Comparison of ENCODE assay signal across 10 cellular contexts in genomic region chr5:77518304-77518703, GRCh38. TPM values are rescaled to one million over a fixed set of nuclear protein-coding genes. Genes with fewer than 3 reads are reported as not detected.
A peak's percentile ranks its signal among the peaks of the same experiment; 100 is the strongest.
DNase-seq lines count a peak whose midpoint lies in the region; ATAC-seq and TF ChIP-seq lines count a peak whose summit lies in the region.
"Had no signal": no experiment of that assay in that cellular context is flagged by ENCODE, and none has a peak within 500 bp of the region (broad histone marks: within the 10 kb centered on the region; RNA-seq: fewer than 3 reads in every experiment).

No MANE protein-coding gene starts in this region.

- no peaks in the 10 kb centered on the region for H3K79me2 ChIP-seq in fibroblast of lung (ENCODE audit: control insufficient read depth, insufficient read depth, low read length)

- no peak overlapping the region for H3K27ac Mint-ChIP-seq in CD4-positive, alpha-beta T cell
- H3K27ac Mint-ChIP-seq: activated B cell treated with CpG ODN at 0.5 μM for 24 hours had no signal

- peaks cover 13% of the 10 kb centered on the region for H3K27me3 Mint-ChIP-seq in CD4-positive, alpha-beta T cell

- intact Hi-C loops in CD4-positive, alpha-beta T cell (cut with DNase I, micrococcal nuclease): no loop called here

- no peaks in the 10 kb centered on the region for H3K4me1 Mint-ChIP-seq in CD4-positive, alpha-beta T cell (ENCODE audit: low read depth)
- H3K4me1 Mint-ChIP-seq: activated B cell treated with CpG ODN at 0.5 μM for 24 hours had no signal

- TF ChIP-seq POLR2A in tibial nerve (IDR thresholded peaks at IDR 0.05): no peak

- no peak for DNase-seq in CD4-positive, alpha-beta T cell
- DNase-seq in H4 (ENCODE audit: low spot score): peak; percentile 5
- DNase-seq in NCI-H82 (lab: John Stamatoyannopoulos, UW): peak; percentile 68
- DNase-seq in fibroblast of lung (ENCODE audit: low read depth in 2 of 2): peak; percentile 6 to 17
- DNase-seq in inferior parietal cortex (ENCODE audit: extremely low spot score): no peak
- no peak for DNase-seq in stimulated activated CD4-positive, alpha-beta T cell treated with anti-CD3 and anti-CD28 coated beads, Interleukin-4, amount 100 ng/mL, for 24 hours
- no peak for DNase-seq in tibial nerve (ENCODE audit: low spot score in 2 of 2)
- DNase-seq: activated B cell treated with CpG ODN at 0.5 μM for 24 hours, dorsolateral prefrontal cortex had no signal

- TF ChIP-seq CTCF in CD4-positive, alpha-beta T cell (IDR thresholded peaks at IDR 0.05): peak; percentile 31
- TF ChIP-seq CTCF in fibroblast of lung (conservative IDR thresholded peaks at IDR 0.05 in 1 of 2, IDR thresholded peaks at IDR 0.05 in 1 of 2; ENCODE audit: low read depth in 1 of 2, low read length in 2 of 2) (no peak), tibial nerve (IDR thresholded peaks at IDR 0.05) (no peak)

- no peaks in the 10 kb centered on the region for H3K9me3 Mint-ChIP-seq in CD4-positive, alpha-beta T cell
- H3K9me3 Mint-ChIP-seq: activated B cell treated with CpG ODN at 0.5 μM for 24 hours had no signal

- H3K4me1 ChIP-seq in fibroblast of lung (ENCODE audit: control insufficient read depth, extremely low read depth, insufficient read depth, low read length) (no peaks in the 10 kb centered on the region), tibial nerve (no peaks in the 10 kb centered on the region)

- H3K4me3 ChIP-seq in fibroblast of lung (replicated peaks in 1 of 4; ENCODE audit: control extremely low read depth in 1 of 4, insufficient read depth in 1 of 4, low read depth in 3 of 4, low read length in 4 of 4): no peak overlapping the region
- no peak overlapping the region for H3K4me3 ChIP-seq in tibial nerve
- H3K4me3 ChIP-seq: dorsolateral prefrontal cortex had no signal

- no peak for ATAC-seq in CD4-positive, alpha-beta T cell (ENCODE audit: poor library complexity)
- ATAC-seq in HG03565 (IDR thresholded peaks at IDR 0.05; ENCODE audit: unreplicated experiment): no peak

- H3K9me3 ChIP-seq in CD4-positive, alpha-beta T cell (ENCODE audit: control insufficient read depth, low read length): no peaks in the 10 kb centered on the region
- H3K9me3 ChIP-seq in fibroblast of lung (ENCODE audit: control insufficient read depth, insufficient read depth, low read depth, low read length) (no peaks in the 10 kb centered on the region), tibial nerve (no peaks in the 10 kb centered on the region)

- no peak overlapping the region for H2AFZ ChIP-seq in fibroblast of lung (ENCODE audit: low read length)

- no peak for TF ChIP-seq EP300 in tibial nerve (IDR thresholded peaks at IDR 0.05)

- H3K4me3 Mint-ChIP-seq in CD4-positive, alpha-beta T cell: no peak overlapping the region
- H3K4me3 Mint-ChIP-seq: activated B cell treated with CpG ODN at 0.5 μM for 24 hours had no signal

- no peak overlapping the region for H3K4me2 ChIP-seq in fibroblast of lung (ENCODE audit: extremely low read depth, insufficient read depth, low read length)

- POLR2A ChIA-PET in CD4-positive, alpha-beta T cell (lab: Charles Lee): no interaction called here

- H3K9ac ChIP-seq in fibroblast of lung (ENCODE audit: insufficient read depth, low read length): no peak overlapping the region

- H3K27ac ChIP-seq in CD4-positive, alpha-beta T cell (ENCODE audit: low read depth, low read length): no peak overlapping the region
- no peak overlapping the region for H3K27ac ChIP-seq in fibroblast of lung (ENCODE audit: insufficient read depth, low read length)
- no peak overlapping the region for H3K27ac ChIP-seq in tibial nerve
- H3K27ac ChIP-seq: dorsolateral prefrontal cortex had no signal

- no peaks in the 10 kb centered on the region for H4K20me1 ChIP-seq in fibroblast of lung (ENCODE audit: control insufficient read depth, extremely low read depth, insufficient read depth, low read length)

- 74 to 77% methylated on average over 2 of the region's 2 CpGs for WGBS in tibial nerve, 2 donors

- H3K36me3 Mint-ChIP-seq in CD4-positive, alpha-beta T cell (ENCODE audit: low read depth): no peaks in the 10 kb centered on the region

- CTCF ChIA-PET in CD4-positive, alpha-beta T cell (lab: Charles Lee): no interaction called here

- H3K36me3 ChIP-seq in fibroblast of lung (ENCODE audit: control insufficient read depth, insufficient read depth, low read length) (no peaks in the 10 kb centered on the region), tibial nerve (no peaks in the 10 kb centered on the region)

- peaks cover 7% of the 10 kb centered on the region for H3K27me3 ChIP-seq in CD4-positive, alpha-beta T cell (ENCODE audit: control insufficient read depth, insufficient read depth, low read length)
- H3K27me3 ChIP-seq in fibroblast of lung (ENCODE audit: control insufficient read depth, insufficient read depth, low read length) (no peaks in the 10 kb centered on the region), tibial nerve (no peaks in the 10 kb centered on the region)

RNA-seq across cellular contexts. Expression of gene WDR41, which starts 26.2 kb away (rescaled TPM):
- total RNA-seq in CD4-positive, alpha-beta T cell: 1 to 10 TPM; 4.2 to 4.4 TPM
- 110 and 115 TPM in 2 replicates for total RNA-seq in H4 (2014; rRNA removed; shearing (Covaris generic))
- total RNA-seq in fibroblast of lung (125 and 161 TPM in 2 replicates), tibial nerve (10 to 100 TPM; 39.3 to 59.2 (median 49.2) TPM)
- 77.6 and 116 TPM in 2 replicates for polyA plus RNA-seq in fibroblast of lung
- 48.4 and 67.9 TPM in 2 replicates for polyA plus RNA-seq in fibroblast of lung (2012)
- polyA minus RNA-seq in fibroblast of lung (ENCODE audit: low replicate concordance): 45.3 and 49.2 TPM in 2 replicates

Comparison
In these comparisons a context has a peak if more than half of its experiments do, and no peak if none do; other contexts are left out.
1. DNase-seq: peak in H4 (single experiment), NCI-H82 (single experiment) and fibroblast of lung (2 of 2); none in CD4-positive, alpha-beta T cell (0 of 10), inferior parietal cortex (single experiment), stimulated activated CD4-positive, alpha-beta T cell treated with anti-CD3 and anti-CD28 coated beads, Interleukin-4, amount 100 ng/mL, for 24 hours (single experiment) and tibial nerve (0 of 2).
2. RNA of gene WDR41, which starts 26.2 kb away (total RNA-seq): 125 to 161 TPM in fibroblast of lung, 110 to 115 TPM in H4 and 39.3 to 59.2 TPM in tibial nerve; 4.2 to 4.4 TPM in CD4-positive, alpha-beta T cell; every median in the first group is over 4 times any median in the second.